In genomic region chr1:236394016-236394481, GRCh38 we compare ENCODE assay signal across 8 cellular contexts. TPM values are rescaled to one million over a fixed set of nuclear protein-coding genes. Genes with fewer than 3 reads are reported as not detected.
DNase-seq lines count a peak whose midpoint lies in the region; ATAC-seq and TF ChIP-seq lines count a peak whose summit lies in the region.

EDARADD (plus strand) TSS chr1:236394286; CDS start chr1:236394445, 159 bp downstream.

- H3K4me3 ChIP-seq in RWPE2 (ENCODE audit: severe bottlenecking), result peak within 1 kb of the TSS; percentile 54
- peak within 1 kb of the TSS; percentile 73 for H3K4me3 ChIP-seq in epithelial cell of esophagus (ENCODE audit: low read length)

- no peaks in the 10 kb centered on the region for H3K9me3 ChIP-seq in RWPE2 (ENCODE audit: severe bottlenecking)

- TF ChIP-seq CTCF in RWPE2 (IDR thresholded peaks at IDR 0.05; ENCODE audit: poor library complexity, severe bottlenecking) (no peak), epithelial cell of esophagus (IDR thresholded peaks at IDR 0.05; ENCODE audit: insufficient read depth, low read depth, low read length, missing control alignments) (no peak), progenitor cell of endocrine pancreas (IDR thresholded peaks at IDR 0.05; ENCODE audit: unreplicated experiment) (no peak)

- no peaks in the 10 kb centered on the region for H3K9me3 Mint-ChIP-seq in progenitor cell of endocrine pancreas (ENCODE audit: low read depth)

- no peaks in the 10 kb centered on the region for H3K27me3 ChIP-seq in RWPE2 (ENCODE audit: insufficient read depth, poor library complexity, severe bottlenecking)

- H3K27me3 Mint-ChIP-seq in progenitor cell of endocrine pancreas, result peaks cover 10% of the 10 kb centered on the region

- H3K36me3 Mint-ChIP-seq in progenitor cell of endocrine pancreas (ENCODE audit: insufficient read depth), result no peaks in the 10 kb centered on the region

- H3K27ac Mint-ChIP-seq in progenitor cell of endocrine pancreas, result peak within 1 kb of the TSS; percentile 88

- H3K4me1 Mint-ChIP-seq in progenitor cell of endocrine pancreas (ENCODE audit: low read depth), result peaks cover 19% of the 10 kb centered on the region

- H3K4me1 ChIP-seq in RWPE2 (ENCODE audit: insufficient read depth, poor library complexity, severe bottlenecking), result no peaks in the 10 kb centered on the region

- H3K27ac ChIP-seq in RWPE2 (ENCODE audit: poor library complexity, severe bottlenecking), result no peak within 1 kb of the TSS

- no peak for ATAC-seq in RWPE2 (ENCODE audit: low read depth)

- H3K4me3 Mint-ChIP-seq in progenitor cell of endocrine pancreas (ENCODE audit: low read depth), result peak within 1 kb of the TSS; percentile 87

- H3K36me3 ChIP-seq in RWPE2 (ENCODE audit: low read depth), result no peaks in the 10 kb centered on the region

- DNase-seq in GM03348 (ENCODE audit: low spot score) (peak; percentile 35), RWPE2 (ENCODE audit: low spot score) (no peak), epithelial cell of esophagus (ENCODE audit: low read depth) (no peak), progenitor cell of endocrine pancreas (ENCODE audit: low spot score, unreplicated experiment) (no peak), COLO668 (lab: John Stamatoyannopoulos, UW; ENCODE audit: unreplicated experiment) (no peak), NCI-H187 treated with DMSO at 0.1 percent for 48 hours (lab: John Stamatoyannopoulos, UW) (no peak), NCI-H524 treated with DMSO at 0.1 percent for 48 hours (lab: John Stamatoyannopoulos, UW) (no peak), NOMO-1 treated with dmso at 0.1 percent for 144 hours (lab: John Stamatoyannopoulos, UW; ENCODE audit: unreplicated experiment) (no peak)

RNA-seq across cellular contexts. Expression of gene EDARADD, which starts in this region (rescaled TPM):
- total RNA-seq in progenitor cell of endocrine pancreas, result 12.3 and 13.5 TPM in 2 replicates
